16 cellular contexts compared by ENCODE assay signal in genomic region chr2:95109260-95109659, GRCh38.
"Had no signal": no experiment of that assay in that cellular context is flagged by ENCODE, and none has a peak within 500 bp of the region (broad histone marks: within the 10 kb centered on the region; RNA-seq: fewer than 3 reads in every experiment).

No MANE protein-coding gene starts in this region.

- DNase-seq: cerebellar nuclear complex; cortex of kidney; head of caudate nucleus; kidney; mucosa of descending colon; naive B cell; stimulated activated CD4-positive, alpha-beta T cell treated with anti-CD3 and anti-CD28 coated beads, Interleukin-12 subunit alpha, Interleukin-12 subunit beta, amount 100 ng/mL, for 4 hours; stimulated activated CD4-positive, alpha-beta T cell treated with anti-CD3 and anti-CD28 coated beads, Interleukin-1b, Interleukin-23, amount 100 ng/mL, for 48 hours; stimulated activated CD4-positive, alpha-beta T cell treated with anti-CD3 and anti-CD28 coated beads, Interleukin-4, amount 100 ng/mL, for 1 hour; stimulated activated CD8-positive, alpha-beta memory T cell treated with anti-CD3 and anti-CD28 coated beads, Interleukin-4, amount 100 ng/mL, for 48 hours; stimulated activated naive CD4-positive, alpha-beta T cell; stimulated activated naive CD8-positive, alpha-beta T cell treated with anti-CD3 and anti-CD28 coated beads, Interleukin-15, amount 100 ng/mL, for 72 hours; thyroid gland; trophoblast cell had no signal

- ATAC-seq: mucosa of descending colon; natural killer cell treated with Interleukin-12 subunit alpha and Interleukin-12 subunit beta and Interleukin-15 and Interleukin-18, amount 100 ng/mL, for 72 hours; sciatic nerve; stimulated activated naive CD8-positive, alpha-beta T cell treated with anti-CD3 and anti-CD28 coated beads, Interleukin-15, amount 100 ng/mL, for 72 hours had no signal
